In the genomic region with DNA sequence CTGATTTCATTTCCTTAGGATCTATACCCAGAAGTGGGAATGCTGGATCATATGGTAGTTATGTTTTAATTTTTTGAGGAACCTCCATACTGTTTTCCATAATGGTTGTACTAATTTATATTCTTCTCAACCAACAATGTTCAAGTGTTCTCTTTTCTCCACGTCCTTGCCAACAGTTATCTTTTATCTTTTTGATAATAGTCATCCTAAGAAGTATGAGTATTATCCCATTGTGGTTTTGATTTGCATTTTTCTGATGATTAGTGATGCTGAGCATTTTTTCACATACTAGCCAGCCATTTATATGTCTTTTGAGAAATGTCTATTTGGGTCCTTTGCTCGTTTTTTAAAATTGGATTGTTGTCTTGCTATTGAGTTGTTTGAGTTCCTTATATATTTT, we compare ENCODE assay signal across 25 cellular contexts.
"Had no signal": no experiment of that assay in that cellular context is flagged by ENCODE, and none has a peak within 500 bp of the region (broad histone marks: within the 10 kb centered on the region; RNA-seq: fewer than 3 reads in every experiment).

No MANE protein-coding gene starts in this region.

- H3K4me3 Mint-ChIP-seq: activated CD4-positive, alpha-beta memory T cell treated with anti-CD3 and anti-CD28 coated beads for 36 hours; activated CD4-positive, alpha-beta T cell treated with anti-CD3 and anti-CD28 coated beads, Interleukin-2, amount 10 ng/mL, durations not matched to agents 7 days and 5 days; activated naive CD4-positive, alpha-beta T cell treated with anti-CD3 and anti-CD28 coated beads, Interleukin-2, amount 10 ng/mL, durations not matched to agents 7 days and 5 days; activated naive CD8-positive, alpha-beta T cell treated with anti-CD3 and anti-CD28 coated beads for 36 hours; activated T-cell treated with anti-CD3 and anti-CD28 coated beads, Interleukin-2, amount 50 U/mL, for 4 hours; T-cell had no signal

- DNase-seq: activated CD4-positive, alpha-beta memory T cell treated with anti-CD3 and anti-CD28 coated beads for 36 hours; activated CD4-positive, alpha-beta T cell treated with anti-CD3 and anti-CD28 coated beads, Interleukin-2, amount 10 ng/mL, durations not matched to agents 7 days and 5 days; activated CD4-positive, CD25-positive, alpha-beta regulatory T cell; activated CD8-positive, alpha-beta memory T cell treated with anti-CD3 and anti-CD28 coated beads for 24 hours; activated gamma-delta T cell treated with Interleukin-2 at 50 U/mL for 16 hours; activated naive CD4-positive, alpha-beta T cell treated with anti-CD3 and anti-CD28 coated beads, Interleukin-2, amount 10 ng/mL, durations not matched to agents 7 days and 5 days; activated naive CD8-positive, alpha-beta T cell treated with anti-CD3 and anti-CD28 coated beads for 36 hours; activated T-cell treated with anti-CD3 and anti-CD28 coated beads, Interleukin-2, amount 50 U/mL, for 4 hours; anterior cingulate cortex; Karpas-422; NCI-H1048; NCI-H1417; NCI-H1930; NCI-H2171 treated with DMSO at 0.1 percent for 48 hours; NCI-H345; NCI-H510A treated with DMSO at 0.1 percent for 48 hours; NCI-H69; NK-92 treated with Interleukin-12 subunit alpha and Interleukin-12 subunit beta, amount 100 ng/mL, for 24 hours; PC-3; SHP77 treated with DMSO at 0.1 percent for 48 hours; T-cell; T-helper 2 cell; T1000 had no signal

- H3K4me1 Mint-ChIP-seq: activated CD4-positive, alpha-beta T cell treated with anti-CD3 and anti-CD28 coated beads, Interleukin-2, amount 10 ng/mL, durations not matched to agents 7 days and 5 days; activated naive CD4-positive, alpha-beta T cell treated with anti-CD3 and anti-CD28 coated beads, Interleukin-2, amount 10 ng/mL, durations not matched to agents 7 days and 5 days had no signal

- FAIRE-seq: K562 had no signal

- H3K27ac ChIP-seq: VCaP had no signal

- H3K27me3 Mint-ChIP-seq: activated CD4-positive, alpha-beta memory T cell treated with anti-CD3 and anti-CD28 coated beads for 36 hours; activated CD4-positive, alpha-beta T cell treated with anti-CD3 and anti-CD28 coated beads, Interleukin-2, amount 10 ng/mL, durations not matched to agents 7 days and 5 days; activated naive CD4-positive, alpha-beta T cell treated with anti-CD3 and anti-CD28 coated beads, Interleukin-2, amount 10 ng/mL, durations not matched to agents 7 days and 5 days; activated naive CD8-positive, alpha-beta T cell treated with anti-CD3 and anti-CD28 coated beads for 36 hours; T-cell had no signal

- H3K4me3 ChIP-seq: K562 had no signal

- H3K27ac Mint-ChIP-seq: activated CD4-positive, alpha-beta memory T cell treated with anti-CD3 and anti-CD28 coated beads for 36 hours; activated CD4-positive, alpha-beta T cell treated with anti-CD3 and anti-CD28 coated beads, Interleukin-2, amount 10 ng/mL, durations not matched to agents 7 days and 5 days; activated naive CD4-positive, alpha-beta T cell treated with anti-CD3 and anti-CD28 coated beads, Interleukin-2, amount 10 ng/mL, durations not matched to agents 7 days and 5 days; activated naive CD8-positive, alpha-beta T cell treated with anti-CD3 and anti-CD28 coated beads for 36 hours; T-cell had no signal
